In the genomic region with DNA sequence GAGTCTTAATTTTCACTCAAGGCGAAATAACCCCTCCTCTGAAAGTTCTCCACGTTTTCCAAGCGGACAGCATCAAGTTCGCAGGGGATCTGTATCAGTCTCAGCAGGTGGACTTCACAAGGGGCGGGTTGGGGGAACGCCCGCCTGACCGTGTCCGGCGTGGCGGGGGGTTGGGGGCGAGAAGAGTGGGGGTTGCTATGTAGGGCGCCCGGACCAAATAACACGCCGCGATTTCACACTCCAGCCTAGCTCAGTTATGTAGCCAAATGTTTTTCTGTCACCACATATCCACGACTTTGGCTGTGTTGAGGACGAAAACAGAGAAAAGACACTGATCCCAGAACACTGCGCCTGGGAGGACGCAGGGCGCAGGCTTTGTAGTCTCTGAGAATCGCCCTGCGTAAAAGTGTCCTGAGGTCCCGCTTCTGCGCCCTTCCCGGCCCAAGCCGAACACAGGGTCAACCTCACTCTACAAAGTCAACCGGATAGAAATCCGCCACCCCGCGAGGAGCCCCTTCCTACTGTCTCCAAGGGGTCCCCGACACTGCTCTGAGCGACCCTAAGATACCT, we compare ENCODE assay signal across 9 cellular contexts. TPM values are rescaled to one million over a fixed set of nuclear protein-coding genes. Genes with fewer than 3 reads are reported as not detected.
DNase-seq lines count a peak whose midpoint lies in the region; ATAC-seq and TF ChIP-seq lines count a peak whose summit lies in the region.
"Had no signal": no experiment of that assay in that cellular context is flagged by ENCODE, and none has a peak within 500 bp of the region (broad histone marks: within the 10 kb centered on the region; RNA-seq: fewer than 3 reads in every experiment).

No MANE protein-coding gene starts in this region.

- no peaks in the 10 kb centered on the region for H3K36me3 Mint-ChIP-seq in CD8-positive, alpha-beta memory T cell

- H3K9me3 Mint-ChIP-seq in CD8-positive, alpha-beta memory T cell = no peaks in the 10 kb centered on the region

- peaks cover 20 to 54% of the 10 kb centered on the region in 2 donors for H3K27me3 Mint-ChIP-seq in CD8-positive, alpha-beta memory T cell

- DNase-seq in CD8-positive, alpha-beta memory T cell = no peak
- DNase-seq in cerebellum (ENCODE audit: low spot score) (no peak), COR-L47 (lab: John Stamatoyannopoulos, UW) (no peak)

- peaks cover 15% of the 10 kb centered on the region for H3K27me3 ChIP-seq in CD8-positive, alpha-beta memory T cell (ENCODE audit: insufficient read depth, low read length, poor library complexity, severe bottlenecking)
- no peaks in the 10 kb centered on the region for H3K27me3 ChIP-seq in OCI-LY1 (ENCODE audit: insufficient read depth, low read length)
- H3K27me3 ChIP-seq in neuron (ENCODE audit: insufficient read depth, low read length) = peaks cover 49% of the 10 kb centered on the region

- no peak for TF ChIP-seq CTCF in OCI-LY1 (IDR thresholded peaks at IDR 0.05; ENCODE audit: low read length)

- H3K36me3 ChIP-seq in CD8-positive, alpha-beta memory T cell (ENCODE audit: insufficient read depth, low read length) = no peaks in the 10 kb centered on the region
- H3K36me3 ChIP-seq in OCI-LY1 (ENCODE audit: insufficient read depth, low read length) (peaks cover 35% of the 10 kb centered on the region), neuron (ENCODE audit: insufficient read depth, low read length) (no peaks in the 10 kb centered on the region)

- no peaks in the 10 kb centered on the region for H4K20me1 ChIP-seq in OCI-LY1 (ENCODE audit: insufficient read depth, low read length)

- POLR2A ChIA-PET in CD8-positive, alpha-beta memory T cell (lab: Charles Lee) = no interaction called here

- peak overlapping the region; percentile 98 for H3K9ac ChIP-seq in OCI-LY1 (ENCODE audit: low read length)

- peaks cover 22% of the 10 kb centered on the region; the same call in 1 of the 2 replicates for H3F3A ChIP-seq in OCI-LY1 (ENCODE audit: insufficient read depth, low read length)

- CTCF ChIA-PET in CD8-positive, alpha-beta memory T cell (lab: Charles Lee) = no interaction called here

- peak overlapping the region; percentile 84 for H3K4me2 ChIP-seq in OCI-LY1 (ENCODE audit: low read length)

- peak overlapping the region in 1 of 8 donors; percentile 74 for H3K27ac Mint-ChIP-seq in CD8-positive, alpha-beta memory T cell

- peaks cover 15% of the 10 kb centered on the region for H3K4me1 ChIP-seq in CD8-positive, alpha-beta memory T cell (ENCODE audit: insufficient read depth, low read length)
- H3K4me1 ChIP-seq in OCI-LY1 (ENCODE audit: insufficient read depth, low read length, severe bottlenecking) (peaks cover 76% of the 10 kb centered on the region), neuron (ENCODE audit: insufficient read depth, low read length) (peaks cover 19% of the 10 kb centered on the region)

- H3K4me3 ChIP-seq in CD8-positive, alpha-beta memory T cell (ENCODE audit: low read length) = no peak overlapping the region
- peak overlapping the region; percentile 89 for H3K4me3 ChIP-seq in OCI-LY1 (ENCODE audit: low read depth, low read length, poor library complexity, severe bottlenecking)
- peak overlapping the region; percentile 39 for H3K4me3 ChIP-seq in neuron (ENCODE audit: low read length)

- H3K4me3 Mint-ChIP-seq in CD8-positive, alpha-beta memory T cell = peak overlapping the region in 6 of 7 donors; percentile 74 to 84 (median 80)

- no peak overlapping the region for H2AFZ ChIP-seq in OCI-LY1 (ENCODE audit: low read length)
- H2AFZ ChIP-seq in neuron (ENCODE audit: low read depth, low read length) = peak overlapping the region; percentile 56

- peaks cover 67% of the 10 kb centered on the region for H3K79me2 ChIP-seq in OCI-LY1 (ENCODE audit: insufficient read depth, low read length)

- H3K27ac ChIP-seq in CD8-positive, alpha-beta memory T cell (ENCODE audit: low read depth, low read length) = no peak overlapping the region
- peak overlapping the region; percentile 94 for H3K27ac ChIP-seq in OCI-LY1 (ENCODE audit: low read depth, low read length, poor library complexity, severe bottlenecking)

- peaks cover 19 to 31% (median 28%) of the 10 kb centered on the region in 3 donors for H3K4me1 Mint-ChIP-seq in CD8-positive, alpha-beta memory T cell

- ATAC-seq in esophagus mucosa (peak; percentile 17), HG02759 (IDR thresholded peaks at IDR 0.05; ENCODE audit: unreplicated experiment) (no peak), GM18870 (IDR thresholded peaks at IDR 0.05; ENCODE audit: unreplicated experiment) (no peak)

- H3K9me3 ChIP-seq in CD8-positive, alpha-beta memory T cell (ENCODE audit: low read length) = no peaks in the 10 kb centered on the region
- H3K9me3 ChIP-seq in OCI-LY1 (ENCODE audit: low read length) (no peaks in the 10 kb centered on the region), neuron (ENCODE audit: low read length) (no peaks in the 10 kb centered on the region)

- no peaks in the 10 kb centered on the region for H3K9me2 ChIP-seq in OCI-LY1 (ENCODE audit: low read depth, low read length)

RNA-seq across cellular contexts. Expression of gene RUBCNL, which starts 0.5 kb away (rescaled TPM):
- not detected for total RNA-seq in CD8-positive, alpha-beta memory T cell
- polyA plus RNA-seq in CD8-positive, alpha-beta memory T cell = not detected
- total RNA-seq in esophagus mucosa = 0.44 TPM
- 11.3 TPM for total RNA-seq in cerebellum
- total RNA-seq: pulmonary artery endothelial cell had no signal
